ENCODE assay signal across 10 cellular contexts in the genomic region with DNA sequence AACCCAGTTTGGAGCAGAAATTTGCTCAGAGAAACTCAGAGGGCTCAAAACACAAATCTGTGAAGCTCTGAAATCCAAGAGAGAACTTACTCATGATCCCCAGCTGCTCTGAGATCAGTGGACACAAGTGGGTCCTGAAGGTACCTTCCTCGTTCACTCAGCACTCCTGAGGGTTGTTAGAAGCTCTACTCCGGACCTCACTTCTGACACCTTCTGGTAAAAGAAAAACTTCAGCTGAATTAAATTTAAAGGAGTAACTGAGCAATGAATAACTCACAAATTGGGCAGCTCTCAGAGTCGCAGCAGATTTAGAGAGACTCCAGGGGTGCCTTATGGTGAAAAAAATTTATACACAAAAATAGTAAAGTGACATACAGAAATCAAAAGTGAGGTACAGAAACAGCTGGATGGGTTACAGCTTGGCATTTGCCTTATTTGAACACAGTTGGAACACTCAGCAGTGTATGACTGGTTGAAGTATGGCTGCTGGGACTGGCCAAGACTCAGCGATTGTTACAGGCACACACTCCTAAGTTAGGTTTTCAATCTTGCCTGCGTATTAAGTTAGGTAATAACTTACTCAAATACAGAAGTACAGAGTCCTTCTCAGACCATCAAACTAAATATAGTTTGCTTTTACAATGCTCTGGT. TPM values are rescaled to one million over a fixed set of nuclear protein-coding genes. Genes with fewer than 3 reads are reported as not detected.
DNase-seq lines count a peak whose midpoint lies in the region; ATAC-seq, FAIRE-seq and TF ChIP-seq lines count a peak whose summit lies in the region.
"Had no signal": no experiment of that assay in that cellular context is flagged by ENCODE, and none has a peak within 500 bp of the region (broad histone marks: within the 10 kb centered on the region; RNA-seq: fewer than 3 reads in every experiment).

No MANE protein-coding gene starts in this region.

- H3K36me3 ChIP-seq in mucosa of descending colon (ENCODE audit: low read depth), result no peaks in the 10 kb centered on the region
- H3K36me3 ChIP-seq in CD8-positive, alpha-beta T cell (ENCODE audit: insufficient read depth, low read length), result no peaks in the 10 kb centered on the region

- H3K9me3 ChIP-seq in mucosa of descending colon, result no peaks in the 10 kb centered on the region
- H3K9me3 ChIP-seq in CD8-positive, alpha-beta T cell (ENCODE audit: low read length), result no peaks in the 10 kb centered on the region

- H3K27ac Mint-ChIP-seq in CD8-positive, alpha-beta T cell, result no peak overlapping the region
- H3K27ac Mint-ChIP-seq: activated T-cell treated with anti-CD3 and anti-CD28 coated beads, Interleukin-2, amount 50 U/mL, for 24 hours had no signal

- H3K4me1 ChIP-seq in mucosa of descending colon (ENCODE audit: low read depth), result no peaks in the 10 kb centered on the region
- peaks cover 4% of the 10 kb centered on the region for H3K4me1 ChIP-seq in CD8-positive, alpha-beta T cell (ENCODE audit: insufficient read depth, low read length)

- no peaks in the 10 kb centered on the region for H3K27me3 ChIP-seq in CD8-positive, alpha-beta T cell (ENCODE audit: insufficient read depth, low read length)

- DNase-seq in GM18507 (ENCODE audit: extremely low spot score, insufficient read length, low read depth) (no peak), astrocyte of the cerebellum (ENCODE audit: low read depth) (peak; percentile 2), mucosa of descending colon (no peak)
- DNase-seq in CD8-positive, alpha-beta T cell, result no peak
- DNase-seq in activated naive CD4-positive, alpha-beta T cell treated with anti-CD3 and anti-CD28 coated beads, Interleukin-2, amount 50 U/mL, for 16 hours, result no peak
- DNase-seq in activated CD8-positive, alpha-beta memory T cell treated with anti-CD3 and anti-CD28 coated beads for 24 hours, result no peak
- DNase-seq: activated T-cell treated with anti-CD3 and anti-CD28 coated beads, Interleukin-2, amount 50 U/mL, for 24 hours; NCI-H345 had no signal

- peak; percentile 66 for FAIRE-seq in GM18507 (lab: Jason Lieb, UNC)

- CTCF ChIA-PET in CD8-positive, alpha-beta T cell (lab: Charles Lee), result interaction anchor here (0.6 to 1.3 kb wide), 3 partner anchors 70 to 924 kb away, joined by 3 to 4 read pairs (median 3); no protein-coding TSS in a partner anchor

- H3K27me3 Mint-ChIP-seq in CD8-positive, alpha-beta T cell (ENCODE audit: low read depth), result no peaks in the 10 kb centered on the region
- H3K27me3 Mint-ChIP-seq: activated T-cell treated with anti-CD3 and anti-CD28 coated beads, Interleukin-2, amount 50 U/mL, for 24 hours had no signal

- peak; percentile 59 for ATAC-seq in HG03442 (IDR thresholded peaks at IDR 0.05; ENCODE audit: unreplicated experiment)
- ATAC-seq in mucosa of descending colon, result peak; percentile 55
- no peak for ATAC-seq in GM21447 (IDR thresholded peaks at IDR 0.05; ENCODE audit: unreplicated experiment)
- no peak for ATAC-seq in CD8-positive, alpha-beta T cell

- in situ Hi-C loops in astrocyte of the cerebellum (cut with HindIII; ENCODE audit: low sequenced_read_pairs), result no loop called here

- intact Hi-C loops in mucosa of descending colon (cut with DNase I, micrococcal nuclease), result no loop called here
- intact Hi-C loops in CD8-positive, alpha-beta T cell (cut with DNase I, micrococcal nuclease), result no loop called here

- no peak overlapping the region for H3K27ac ChIP-seq in CD8-positive, alpha-beta T cell (ENCODE audit: low read depth, low read length)

- H3K36me3 Mint-ChIP-seq in CD8-positive, alpha-beta T cell, result no peaks in the 10 kb centered on the region

- H3K4me3 ChIP-seq in astrocyte of the cerebellum (ENCODE audit: low read depth, low read length) (no peak overlapping the region), mucosa of descending colon (no peak overlapping the region)
- no peak overlapping the region for H3K4me3 ChIP-seq in CD8-positive, alpha-beta T cell (ENCODE audit: low read depth, low read length)

- no peak overlapping the region for H3K4me3 Mint-ChIP-seq in CD8-positive, alpha-beta T cell
- H3K4me3 Mint-ChIP-seq: activated T-cell treated with anti-CD3 and anti-CD28 coated beads, Interleukin-2, amount 50 U/mL, for 24 hours had no signal

- H3K4me1 Mint-ChIP-seq in CD8-positive, alpha-beta T cell (ENCODE audit: low read depth), result peaks cover 19% of the 10 kb centered on the region

- peaks cover 2% of the 10 kb centered on the region for H3K9me3 Mint-ChIP-seq in CD8-positive, alpha-beta T cell

- TF ChIP-seq CTCF in astrocyte of the cerebellum (IDR thresholded peaks at IDR 0.05; ENCODE audit: low read depth, low read length, missing control alignments) (peak; percentile 10), mucosa of descending colon (IDR thresholded peaks at IDR 0.05) (no peak)
- TF ChIP-seq CTCF in CD8-positive, alpha-beta T cell (IDR thresholded peaks at IDR 0.05), result no peak

- POLR2A ChIA-PET in CD8-positive, alpha-beta T cell (lab: Charles Lee), result no interaction called here

RNA-seq across cellular contexts. Expression of a gene that starts 32.5 kb away (rescaled TPM):
- not detected for total RNA-seq in mucosa of descending colon
- not detected for total RNA-seq in CD8-positive, alpha-beta T cell

RNA-seq across cellular contexts. Expression of a gene that starts 40.8 kb away (rescaled TPM):
- under 1 TPM in 2 of 3 donors, not detected in 1; 0.32 to 0.58 TPM for total RNA-seq in mucosa of descending colon
- under 1 TPM in 1 of 2 experiments, not detected in 1; 0.50 TPM for total RNA-seq in CD8-positive, alpha-beta T cell

Comparison
In these comparisons a context has a peak if more than half of its experiments do, and no peak if none do; other contexts are left out.
1. ATAC-seq: peak in HG03442 (single experiment) and mucosa of descending colon (single experiment); none in GM21447 (single experiment) and CD8-positive, alpha-beta T cell (single experiment).